Comparison of ENCODE assay signal across 1 cellular context in genomic region chr7:73522081-73522818, GRCh38.
TF ChIP-seq lines count a peak whose summit lies in the region.

Gene BAZ1B (minus strand): TSS chr7:73522293. CDS start chr7:73521933, 360 bp downstream.

TF ChIP-seq in HEK293, 187 proteins besides CTCF, POLR2A, EP300 and RAD21 (continued from another document and continues in another):
- peak; percentile 82 for TF ChIP-seq ZNF398 (tag by site-specific recombination; IDR thresholded peaks at IDR 0.05)
- no peak for TF ChIP-seq ZNF112 (tag by site-specific recombination; IDR thresholded peaks at IDR 0.05)
- peak; percentile 41; the same call in 1 of the 2 replicates for TF ChIP-seq KLF10 (tag by site-specific recombination; IDR thresholded peaks at IDR 0.05)
- TF ChIP-seq ZBTB20 (tag by site-specific recombination; IDR thresholded peaks at IDR 0.05), result peak; percentile 83; the same call in 1 of the 2 replicates
- TF ChIP-seq SP3 (tag by site-specific recombination; IDR thresholded peaks at IDR 0.05), result peak; percentile 86
- TF ChIP-seq ZNF157 (tag by site-specific recombination; IDR thresholded peaks at IDR 0.05), result no peak
- no peak for TF ChIP-seq ZBTB1 (tag by site-specific recombination; IDR thresholded peaks at IDR 0.05)
- TF ChIP-seq EGR2 (tag by site-specific recombination; IDR thresholded peaks at IDR 0.05; ENCODE audit: low read depth), result peak; percentile 15
- TF ChIP-seq KLF17 (tag by site-specific recombination; IDR thresholded peaks at IDR 0.05), result peak; percentile 79
- no peak for TF ChIP-seq ZNF571 (tag by site-specific recombination; IDR thresholded peaks at IDR 0.05)
- TF ChIP-seq MZF1 (tag by site-specific recombination; IDR thresholded peaks at IDR 0.05; ENCODE audit: borderline replicate concordance), result no peak
- TF ChIP-seq SCRT1 (tag by site-specific recombination; IDR thresholded peaks at IDR 0.05; ENCODE audit: borderline replicate concordance), result no peak
- peak; percentile 85 for TF ChIP-seq PATZ1 (tag by site-specific recombination; IDR thresholded peaks at IDR 0.05)
- peak; percentile 65 for TF ChIP-seq ZBTB17 (tag by site-specific recombination; IDR thresholded peaks at IDR 0.05)
- no peak for TF ChIP-seq ZNF433 (tag by site-specific recombination; IDR thresholded peaks at IDR 0.05; ENCODE audit: low read depth)
- TF ChIP-seq ZEB2 (tag by site-specific recombination; IDR thresholded peaks at IDR 0.05), result peak; percentile 94; the same call in 1 of the 2 replicates
- no peak for TF ChIP-seq ZSCAN5A (tag by site-specific recombination; IDR thresholded peaks at IDR 0.05)
- peak; percentile 42; the same call in 1 of the 2 replicates for TF ChIP-seq ZNF449 (tag by site-specific recombination; IDR thresholded peaks at IDR 0.05)
- TF ChIP-seq ZSCAN23 (tag by site-specific recombination; IDR thresholded peaks at IDR 0.05), result 0 out of 2 replicates have a peak, but pooled peaks have one; percentile 9
- TF ChIP-seq GLIS1 (tag by site-specific recombination; IDR thresholded peaks at IDR 0.05), result peak; percentile 85
- no peak for TF ChIP-seq BCL6B (tag by site-specific recombination; IDR thresholded peaks at IDR 0.05)
- TF ChIP-seq ZNF2 (tag by site-specific recombination; IDR thresholded peaks at IDR 0.05), result peak; percentile 59; the same call in 1 of the 2 replicates
- TF ChIP-seq ZNF76 (tag by site-specific recombination; IDR thresholded peaks at IDR 0.05; ENCODE audit: borderline replicate concordance, low read depth), result 0 out of 2 replicates have a peak, but pooled peaks have one; percentile 43
- TF ChIP-seq ZBTB26 (tag by site-specific recombination; optimal IDR thresholded peaks at IDR 0.05), result peak; percentile 92
- TF ChIP-seq ZNF747 (tag by site-specific recombination; IDR thresholded peaks at IDR 0.05), result no peak
- peak; percentile 38 for TF ChIP-seq ZNF843 (tag by site-specific recombination; IDR thresholded peaks at IDR 0.05)
- peak; percentile 69 for TF ChIP-seq ZIC2 (tag by site-specific recombination; IDR thresholded peaks at IDR 0.05)
- no peak for TF ChIP-seq ZNF423 (tag by site-specific recombination; IDR thresholded peaks at IDR 0.05)
- TF ChIP-seq GLI2 (tag by site-specific recombination; IDR thresholded peaks at IDR 0.05; ENCODE audit: borderline replicate concordance, low read depth), result no peak
- no peak for TF ChIP-seq ZNF324 (tag by site-specific recombination; IDR thresholded peaks at IDR 0.05)
- TF ChIP-seq ZNF10 (tag by site-specific recombination; IDR thresholded peaks at IDR 0.05), result 0 out of 2 replicates have a peak, but pooled peaks have one; percentile 10
- no peak for TF ChIP-seq ZNF26 (tag by site-specific recombination; IDR thresholded peaks at IDR 0.05)
- TF ChIP-seq ZNF600 (tag by site-specific recombination; IDR thresholded peaks at IDR 0.05), result 0 out of 2 replicates have a peak, but pooled peaks have one; percentile 39
- 0 out of 2 replicates have a peak, but pooled peaks have one; percentile 6 for TF ChIP-seq ZNF221 (tag by site-specific recombination; IDR thresholded peaks at IDR 0.05; ENCODE audit: borderline replicate concordance)
- peak; percentile 94 for TF ChIP-seq HIC1 (tag by site-specific recombination; IDR thresholded peaks at IDR 0.05)
- TF ChIP-seq BCL11A (tag by site-specific recombination; IDR thresholded peaks at IDR 0.05; ENCODE audit: low read depth), result peak; percentile 100
- no peak for TF ChIP-seq ZNF362 (tag by site-specific recombination; IDR thresholded peaks at IDR 0.05)
- peak; percentile 67; the same call in 1 of the 2 replicates for TF ChIP-seq ZSCAN30 (tag by site-specific recombination; IDR thresholded peaks at IDR 0.05)
- TF ChIP-seq ZBTB8A (tag by site-specific recombination; IDR thresholded peaks at IDR 0.05), result peak; percentile 80
- no peak for TF ChIP-seq ZNF473 (tag by site-specific recombination; IDR thresholded peaks at IDR 0.05)
- TF ChIP-seq ZNF529 (tag by site-specific recombination; IDR thresholded peaks at IDR 0.05; ENCODE audit: insufficient replicate concordance), result no peak
- peak; percentile 49; the same call in 1 of the 2 replicates for TF ChIP-seq ZNF394 (tag by site-specific recombination; IDR thresholded peaks at IDR 0.05; ENCODE audit: borderline replicate concordance)
- peak; percentile 50; the same call in 1 of the 2 replicates for TF ChIP-seq ZNF692 (tag by site-specific recombination; IDR thresholded peaks at IDR 0.05)
- TF ChIP-seq OSR2 (tag by site-specific recombination; IDR thresholded peaks at IDR 0.05), result no peak
- TF ChIP-seq ZNF341 (tag by site-specific recombination; IDR thresholded peaks at IDR 0.05; ENCODE audit: low read depth), result peak; percentile 77
- TF ChIP-seq ZNF121 (tag by site-specific recombination; IDR thresholded peaks at IDR 0.05), result no peak
- TF ChIP-seq ZNF658 (tag by site-specific recombination; IDR thresholded peaks at IDR 0.05), result no peak
- peak; percentile 68 for TF ChIP-seq ZNF629 (tag by site-specific recombination; IDR thresholded peaks at IDR 0.05)
- TF ChIP-seq ZNF677 (tag by site-specific recombination; IDR thresholded peaks at IDR 0.05), result no peak
